Comparison of ENCODE assay signal across 9 cellular contexts in the genomic region with DNA sequence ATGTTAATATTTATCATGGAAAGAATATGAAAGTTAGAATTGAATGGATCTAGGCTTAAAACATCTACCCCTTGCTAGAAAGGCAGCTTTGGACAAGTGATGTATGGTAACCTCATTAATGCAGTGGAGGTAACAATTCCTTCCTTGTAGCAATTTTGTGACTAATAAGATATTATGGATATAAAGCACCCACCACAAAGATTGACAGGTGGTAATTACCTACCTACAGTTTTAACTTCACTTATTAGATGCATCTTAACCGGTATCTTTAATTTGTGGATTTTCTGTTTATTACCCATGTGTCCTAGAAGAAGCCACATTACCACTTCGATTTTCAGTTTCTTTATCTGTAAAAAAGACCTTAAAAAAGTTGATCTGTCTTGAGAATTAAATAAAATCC.
"Had no signal": no experiment of that assay in that cellular context is flagged by ENCODE, and none has a peak within 500 bp of the region (broad histone marks: within the 10 kb centered on the region; RNA-seq: fewer than 3 reads in every experiment).

No MANE protein-coding gene starts in this region.

- H2AFZ ChIP-seq: GM23248 had no signal

- FAIRE-seq: HepG2 had no signal

- H3K27ac ChIP-seq: GM23248, HL-60 had no signal

- H3K27me3 Mint-ChIP-seq: IgD-negative memory B cell had no signal

- H3K4me1 Mint-ChIP-seq: IgD-negative memory B cell had no signal

- ATAC-seq: HepG2 had no signal

- H3K9ac ChIP-seq: GM23248 had no signal

- H3K36me3 Mint-ChIP-seq: IgD-negative memory B cell had no signal

- H3K4me3 ChIP-seq: GM23248 had no signal

- H3K4me3 Mint-ChIP-seq: IgD-negative memory B cell had no signal

- H3K27ac Mint-ChIP-seq: IgD-negative memory B cell had no signal

- DNase-seq: GM23248, GOT3, H7, HCEC 1CT, Kasumi-1, KG1 had no signal
